Comparison of ENCODE assay signal across 8 cellular contexts in the genomic region with DNA sequence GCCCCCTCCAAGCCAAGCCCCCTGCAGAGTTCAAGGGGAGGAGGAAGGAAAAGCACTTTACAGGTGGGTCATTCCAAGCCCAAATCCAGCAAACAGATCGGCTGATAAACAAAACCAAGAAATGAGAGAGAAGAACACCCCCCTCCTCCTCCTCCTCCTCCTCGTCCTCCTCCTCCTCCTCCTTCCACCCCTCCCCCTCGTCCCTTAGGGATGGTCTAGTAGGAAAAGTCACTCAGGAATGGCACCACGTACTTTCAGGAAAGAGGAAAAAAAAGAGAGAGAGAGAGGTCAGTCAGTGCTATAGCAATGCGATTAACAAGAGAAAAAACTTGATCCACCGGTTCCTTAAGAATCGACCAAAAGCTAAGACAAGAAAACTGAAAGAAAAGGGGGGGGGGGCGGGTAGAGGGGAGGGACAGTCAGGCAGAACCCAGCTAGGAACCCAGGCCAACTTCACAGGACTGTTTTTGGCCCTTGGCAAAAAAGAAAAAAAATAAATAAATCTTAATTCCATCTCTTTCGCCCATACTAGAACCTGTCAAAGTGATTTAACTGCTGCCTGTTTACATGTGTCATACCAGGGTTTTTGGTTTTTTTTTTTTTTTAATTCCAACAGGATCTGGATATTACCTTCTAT. TPM values are rescaled to one million over a fixed set of nuclear protein-coding genes. Genes with fewer than 3 reads are reported as not detected.
DNase-seq lines count a peak whose midpoint lies in the region; ATAC-seq and TF ChIP-seq lines count a peak whose summit lies in the region.

No MANE protein-coding gene starts in this region.

- peak overlapping the region; percentile 87 to 88 for H3K27ac Mint-ChIP-seq in T-cell
- peak overlapping the region; percentile 72 for H3K27ac Mint-ChIP-seq in neural progenitor cell

- DNase-seq in NCI-H748 (lab: John Stamatoyannopoulos, UW; ENCODE audit: unreplicated experiment) = peak; percentile 42
- no peak for DNase-seq in NCI-H748 treated with DMSO at 0.1 percent for 48 hours (lab: John Stamatoyannopoulos, UW)
- DNase-seq in T-cell = no peak
- peak; percentile 13 to 27 for DNase-seq in fibroblast of lung (ENCODE audit: low read depth in 2 of 2)
- peak; percentile 63 for DNase-seq in neural progenitor cell (ENCODE audit: low spot score)
- DNase-seq in stimulated activated naive CD4-positive, alpha-beta T cell treated with Interleukin-2 at 50 U/mL for 16 hours (lab: John Stamatoyannopoulos, UW) = no peak

- H3K4me1 ChIP-seq in fibroblast of lung (ENCODE audit: control insufficient read depth, extremely low read depth, insufficient read depth, low read length) = no peaks in the 10 kb centered on the region
- H3K4me1 ChIP-seq in neural progenitor cell = peaks cover 24% of the 10 kb centered on the region

- H4K20me1 ChIP-seq in fibroblast of lung (ENCODE audit: control insufficient read depth, extremely low read depth, insufficient read depth, low read length) (no peaks in the 10 kb centered on the region), neural progenitor cell (ENCODE audit: low read depth) (no peaks in the 10 kb centered on the region)

- no peaks in the 10 kb centered on the region for H3K9me3 Mint-ChIP-seq in T-cell
- H3K9me3 Mint-ChIP-seq in neural progenitor cell = no peaks in the 10 kb centered on the region

- H3K4me1 Mint-ChIP-seq in T-cell (peaks cover 38 to 47% (median 42%) of the 10 kb centered on the region in 3 donors), neural progenitor cell (peaks cover 44% of the 10 kb centered on the region)

- no peak for ATAC-seq in T-cell (replicated peaks in 1 of 4)
- ATAC-seq in GM21717 (IDR thresholded peaks at IDR 0.05; ENCODE audit: unreplicated experiment) = no peak
- ATAC-seq in HG02678 (IDR thresholded peaks at IDR 0.05; ENCODE audit: unreplicated experiment) = no peak

- H3K4me3 ChIP-seq in fibroblast of lung (replicated peaks in 1 of 4; ENCODE audit: control extremely low read depth in 1 of 4, insufficient read depth in 1 of 4, low read depth in 3 of 4, low read length in 4 of 4) (peak overlapping the region; percentile 70 to 81 (median 76)), neural progenitor cell (peak overlapping the region; percentile 98)

- H3K9ac ChIP-seq in fibroblast of lung (ENCODE audit: insufficient read depth, low read length) (peak overlapping the region; percentile 3), neural progenitor cell (peak overlapping the region; percentile 55)

- H3K79me2 ChIP-seq in fibroblast of lung (ENCODE audit: control insufficient read depth, insufficient read depth, low read length) = peaks cover 2% of the 10 kb centered on the region
- H3K79me2 ChIP-seq in neural progenitor cell (ENCODE audit: low read depth) = peaks cover 47% of the 10 kb centered on the region

- POLR2A ChIA-PET in T-cell (lab: Charles Lee) = interaction anchor here in 1 of 2 donors (0.6 to 1.0 kb wide), 4 partner anchors 20 to 260 kb away, joined by 3 to 4 read pairs (median 4); no protein-coding TSS in a partner anchor

- H3K4me3 Mint-ChIP-seq in T-cell (peak overlapping the region; percentile 89 to 91 (median 91)), neural progenitor cell (peak overlapping the region; percentile 96)

- H3K27ac ChIP-seq in fibroblast of lung (ENCODE audit: insufficient read depth, low read length) = peak overlapping the region; percentile 55
- peak overlapping the region; percentile 63 for H3K27ac ChIP-seq in neural progenitor cell

- CTCF ChIA-PET in T-cell (lab: Charles Lee) = interaction anchor here in 1 of 2 donors (0.7 to 1.8 kb wide), 4 partner anchors 12 to 374 kb away, joined by 3 to 11 read pairs (median 5); no protein-coding TSS in a partner anchor

- TF ChIP-seq CTCF in fibroblast of lung (conservative IDR thresholded peaks at IDR 0.05 in 1 of 2, IDR thresholded peaks at IDR 0.05 in 1 of 2; ENCODE audit: low read depth in 1 of 2, low read length in 2 of 2) (no peak), neural progenitor cell (IDR thresholded peaks at IDR 0.05) (no peak)

- H3K27me3 ChIP-seq in fibroblast of lung (ENCODE audit: control insufficient read depth, insufficient read depth, low read length) = no peaks in the 10 kb centered on the region
- no peaks in the 10 kb centered on the region for H3K27me3 ChIP-seq in neural progenitor cell

- no peaks in the 10 kb centered on the region for H3K9me3 ChIP-seq in fibroblast of lung (ENCODE audit: control insufficient read depth, insufficient read depth, low read depth, low read length)
- H3K9me3 ChIP-seq in neural progenitor cell (ENCODE audit: low read depth) = no peaks in the 10 kb centered on the region

- no peaks in the 10 kb centered on the region for H3K36me3 ChIP-seq in fibroblast of lung (ENCODE audit: control insufficient read depth, insufficient read depth, low read length)
- no peaks in the 10 kb centered on the region for H3K36me3 ChIP-seq in neural progenitor cell

- H2AFZ ChIP-seq in fibroblast of lung (ENCODE audit: low read length) (peak overlapping the region; percentile 52), neural progenitor cell (replicated peaks) (peak overlapping the region; percentile 96)

- no peaks in the 10 kb centered on the region for H3K36me3 Mint-ChIP-seq in T-cell
- H3K36me3 Mint-ChIP-seq in neural progenitor cell = no peaks in the 10 kb centered on the region

- H3K4me2 ChIP-seq in fibroblast of lung (ENCODE audit: extremely low read depth, insufficient read depth, low read length) = peak overlapping the region; percentile 91
- peak overlapping the region; percentile 91 for H3K4me2 ChIP-seq in neural progenitor cell

- peaks cover 0 to 37% of the 10 kb centered on the region in 2 donors for H3K27me3 Mint-ChIP-seq in T-cell
- H3K27me3 Mint-ChIP-seq in neural progenitor cell (ENCODE audit: insufficient read depth, low read depth) = peaks cover 7% of the 10 kb centered on the region

- peaks cover 30% of the 10 kb centered on the region for H3F3A ChIP-seq in neural progenitor cell (ENCODE audit: low read depth)

RNA-seq across cellular contexts. Expression of a gene that starts 1.0 kb away (rescaled TPM):
- total RNA-seq in T-cell (10 to 100 TPM; 23.4 to 64.1 (median 31.0) TPM), fibroblast of lung (8.2 and 17.2 TPM in 2 replicates), neural progenitor cell (ENCODE audit: low replicate concordance) (29.3 and 29.7 TPM in 2 replicates)
- 4.9 and 6.4 TPM in 2 replicates for polyA plus RNA-seq in fibroblast of lung
- polyA plus RNA-seq in fibroblast of lung (2012) = 2.7 and 2.8 TPM in 2 replicates
- polyA minus RNA-seq in fibroblast of lung (ENCODE audit: low replicate concordance) = 4.9 and 12.6 TPM in 2 replicates

Comparison
In these comparisons a context has a peak if more than half of its experiments do, and no peak if none do; other contexts are left out.
1. DNase-seq: peak in NCI-H748 (single experiment), fibroblast of lung (2 of 2) and neural progenitor cell (single experiment); none in NCI-H748 treated with DMSO at 0.1 percent for 48 hours (single experiment), T-cell (0 of 34) and stimulated activated naive CD4-positive, alpha-beta T cell treated with Interleukin-2 at 50 U/mL for 16 hours (single experiment).